ENCODE assay signal across 18 cellular contexts in genomic region chr16:78837706-78838105, GRCh38.
A peak's percentile ranks its signal among the peaks of the same experiment; 100 is the strongest.
DNase-seq lines count a peak whose midpoint lies in the region; ATAC-seq and TF ChIP-seq lines count a peak whose summit lies in the region.
"Had no signal": no experiment of that assay in that cellular context is flagged by ENCODE, and none has a peak within 500 bp of the region (broad histone marks: within the 10 kb centered on the region; RNA-seq: fewer than 3 reads in every experiment).

No MANE protein-coding gene starts in this region.

- no peak overlapping the region for H4K91ac ChIP-seq in H9 (ENCODE audit: insufficient read length, low read depth, low read length)
- no peak overlapping the region for H4K91ac ChIP-seq in neuronal stem cell (ENCODE audit: low read depth, low read length, poor library complexity)

- CTCF ChIA-PET in activated CD4-positive, alpha-beta T cell treated with anti-CD3 and anti-CD28 coated beads for 36 hours (lab: Charles Lee), result interaction anchor here (1.9 kb wide), 1 partner anchor 14 kb away, joined by 5 read pairs; no protein-coding TSS in a partner anchor

- no peak overlapping the region for H4K8ac ChIP-seq in H9 (replicated peaks; ENCODE audit: insufficient read length, low read depth, low read length)
- no peak overlapping the region for H4K8ac ChIP-seq in neuronal stem cell (ENCODE audit: low read depth, low read length)

- DNase-seq in activated CD4-positive, alpha-beta T cell treated with anti-CD3 and anti-CD28 coated beads for 36 hours, result no peak
- DNase-seq in activated CD4-positive, alpha-beta T cell treated with anti-CD3 and anti-CD28 coated beads for 4 hours, result no peak
- no peak for DNase-seq in activated T-cell treated with anti-CD3 and anti-CD28 coated beads, Interleukin-2, amount 50 U/mL, for 72 hours
- no peak for DNase-seq in activated T-cell treated with anti-CD3 and anti-CD28 coated beads, Interleukin-2, amount 50 U/mL, for 1 hour
- DNase-seq in H9 (no peak), neuronal stem cell (ENCODE audit: low spot score) (no peak)
- DNase-seq: AML-193; Caco-2; Calu3; CD4-positive, alpha-beta T cell; CD8-positive, alpha-beta T cell; GF-D8 had no signal

- peak overlapping the region; percentile 63; the same call in 1 of the 2 replicates for H3K14ac ChIP-seq in H9 (ENCODE audit: insufficient read depth, low read length)
- H3K14ac ChIP-seq in neuronal stem cell (ENCODE audit: low read length), result peak overlapping the region; percentile 66

- H3K4me1 ChIP-seq in H9 (ENCODE audit: insufficient read depth, low read length) (no peaks in the 10 kb centered on the region), neuronal stem cell (ENCODE audit: control insufficient read depth in 2 of 2, insufficient read depth in 1 of 2, low read depth in 1 of 2, low read length in 2 of 2) (no peaks in the 10 kb centered on the region)
- H3K4me1 ChIP-seq: A549; BLaER1 treated with 17β-estradiol and CSF1 and Interleukin-3, amounts not matched to agents 10 nM and 100 nM; Caco-2 had no signal

- H2AFZ ChIP-seq in H9 (ENCODE audit: low read length) (no peak overlapping the region), neuronal stem cell (ENCODE audit: low read length) (no peak overlapping the region)

- no peak overlapping the region for H4K5ac ChIP-seq in H9 (ENCODE audit: insufficient read length, low read depth, low read length)

- no peak overlapping the region for H3K27ac ChIP-seq in H9 (ENCODE audit: insufficient read length, low read depth, low read length)
- H3K27ac ChIP-seq in neuronal stem cell (replicated peaks; ENCODE audit: low read length), result no peak overlapping the region
- H3K27ac ChIP-seq: 22Rv1; A549; BLaER1 treated with 17β-estradiol and CSF1 and Interleukin-3, amounts not matched to agents 10 nM and 100 nM; C4-2B had no signal

- H3K9me3 ChIP-seq in H9 (ENCODE audit: control insufficient read depth, low read depth, low read length), result no peaks in the 10 kb centered on the region
- no peaks in the 10 kb centered on the region for H3K9me3 ChIP-seq in neuronal stem cell (replicated peaks in 1 of 2; ENCODE audit: control insufficient read depth in 2 of 2, insufficient read depth in 1 of 2, low read depth in 1 of 2, low read length in 2 of 2)
- H3K9me3 ChIP-seq: A549; BLaER1 treated with 17β-estradiol and CSF1 and Interleukin-3, amounts not matched to agents 10 nM and 100 nM; Caco-2 had no signal

- peaks cover 11% of the 10 kb centered on the region for H3K4me1 Mint-ChIP-seq in activated CD4-positive, alpha-beta T cell treated with anti-CD3 and anti-CD28 coated beads for 36 hours
- H3K4me1 Mint-ChIP-seq in activated T-cell treated with anti-CD3 and anti-CD28 coated beads, Interleukin-2, amount 50 U/mL, for 72 hours (ENCODE audit: low read depth), result no peaks in the 10 kb centered on the region
- no peaks in the 10 kb centered on the region for H3K4me1 Mint-ChIP-seq in H9

- no peak overlapping the region for H3K18ac ChIP-seq in H9 (ENCODE audit: insufficient read length, low read depth, low read length)
- peak overlapping the region; percentile 46 for H3K18ac ChIP-seq in neuronal stem cell (ENCODE audit: low read length)

- H2BK12ac ChIP-seq in H9 (ENCODE audit: insufficient read length, low read depth, low read length), result no peak overlapping the region
- no peak overlapping the region for H2BK12ac ChIP-seq in neuronal stem cell (ENCODE audit: low read length)

- H3K79me2 ChIP-seq in H9 (ENCODE audit: insufficient read depth, low read length), result no peaks in the 10 kb centered on the region

- H3K4ac ChIP-seq in H9 (ENCODE audit: low read depth, low read length) (no peak overlapping the region), neuronal stem cell (ENCODE audit: low read length) (no peak overlapping the region)

- no peaks in the 10 kb centered on the region for H3K23me2 ChIP-seq in H9 (ENCODE audit: insufficient read length, low read depth, low read length, poor library complexity, severe bottlenecking)

- no peaks in the 10 kb centered on the region for H3K27me3 Mint-ChIP-seq in activated CD4-positive, alpha-beta T cell treated with anti-CD3 and anti-CD28 coated beads for 36 hours
- no peaks in the 10 kb centered on the region for H3K27me3 Mint-ChIP-seq in activated T-cell treated with anti-CD3 and anti-CD28 coated beads, Interleukin-2, amount 50 U/mL, for 72 hours (ENCODE audit: low read depth)
- no peaks in the 10 kb centered on the region; the same call in 1 of the 2 replicates for H3K27me3 Mint-ChIP-seq in H9 (ENCODE audit: low read depth)
- H3K27me3 Mint-ChIP-seq: B cell; CD4-positive, alpha-beta T cell had no signal

- no peak overlapping the region for H3K56ac ChIP-seq in H9 (ENCODE audit: insufficient read length, low read depth, low read length)

- no peak overlapping the region for H3K4me3 ChIP-seq in neuronal stem cell (ENCODE audit: low read length in 2 of 2)
- H3K4me3 ChIP-seq: A549; BLaER1 treated with 17β-estradiol and CSF1 and Interleukin-3, amounts not matched to agents 10 nM and 100 nM had no signal

- no peak for ATAC-seq in activated CD4-positive, alpha-beta T cell treated with anti-CD3 and anti-CD28 coated beads for 36 hours
- no peak for ATAC-seq in activated T-cell treated with anti-CD3 and anti-CD28 coated beads, Interleukin-2, amount 50 U/mL, for 72 hours (replicated peaks in 1 of 2)
- ATAC-seq in GM19324 (IDR thresholded peaks at IDR 0.05; ENCODE audit: low FRiP score, unreplicated experiment), result no peak
- ATAC-seq: A549; CD8-positive, alpha-beta T cell had no signal

- peak overlapping the region; percentile 52 for H3K27ac Mint-ChIP-seq in activated CD4-positive, alpha-beta T cell treated with anti-CD3 and anti-CD28 coated beads for 36 hours
- H3K27ac Mint-ChIP-seq in activated T-cell treated with anti-CD3 and anti-CD28 coated beads, Interleukin-2, amount 50 U/mL, for 72 hours, result peak overlapping the region; percentile 1
- H3K27ac Mint-ChIP-seq in H9, result no peak overlapping the region; a peak in 1 of 7 replicates
- H3K27ac Mint-ChIP-seq: B cell; CD4-positive, alpha-beta T cell; CD8-positive, alpha-beta T cell had no signal

- POLR2A ChIA-PET in activated CD4-positive, alpha-beta T cell treated with anti-CD3 and anti-CD28 coated beads for 36 hours (lab: Charles Lee), result no interaction called here

- no peaks in the 10 kb centered on the region for H3K79me1 ChIP-seq in H9 (ENCODE audit: insufficient read depth, low read depth, low read length, poor library complexity, severe bottlenecking)
- no peaks in the 10 kb centered on the region for H3K79me1 ChIP-seq in neuronal stem cell (ENCODE audit: low read depth, low read length)

- no peak overlapping the region for H2AK5ac ChIP-seq in H9 (ENCODE audit: insufficient read length, low read length)
- peak overlapping the region; percentile 59 for H2AK5ac ChIP-seq in neuronal stem cell (ENCODE audit: low read depth, low read length)

- no peak overlapping the region for H3T11ph ChIP-seq in H9 (ENCODE audit: low read length)

- intact Hi-C loops in activated CD4-positive, alpha-beta T cell treated with anti-CD3 and anti-CD28 coated beads for 36 hours (cut with DNase I, micrococcal nuclease), result loop anchor here in 1 of 2 experiments (1.0 kb wide), 1 partner anchor 47 kb away; no protein-coding TSS in a partner anchor

- no peak for TF ChIP-seq CTCF in H9 (conservative IDR thresholded peaks at IDR 0.05)

- no peak overlapping the region for H2BK5ac ChIP-seq in H9 (ENCODE audit: insufficient read length, low read length)
- no peak overlapping the region for H2BK5ac ChIP-seq in neuronal stem cell (ENCODE audit: low read length)

- H2BK120ac ChIP-seq in H9 (ENCODE audit: low read depth, low read length, poor library complexity, severe bottlenecking) (no peak overlapping the region), neuronal stem cell (ENCODE audit: low read depth, low read length) (no peak overlapping the region)

- H3K4me2 ChIP-seq in H9 (ENCODE audit: insufficient read depth, insufficient read length, low read length) (no peak overlapping the region), neuronal stem cell (ENCODE audit: insufficient read depth, low read length, poor library complexity, severe bottlenecking) (no peak overlapping the region)
- H3K4me2 ChIP-seq: A549; BLaER1 treated with 17β-estradiol and CSF1 and Interleukin-3, amounts not matched to agents 10 nM and 100 nM had no signal

- H3K23ac ChIP-seq in H9 (ENCODE audit: insufficient read length, low read depth, low read length) (peak overlapping the region; percentile 97), neuronal stem cell (ENCODE audit: low read depth, low read length, poor library complexity) (no peak overlapping the region)

- H3K9me3 Mint-ChIP-seq in activated CD4-positive, alpha-beta T cell treated with anti-CD3 and anti-CD28 coated beads for 36 hours (ENCODE audit: low read depth), result no peaks in the 10 kb centered on the region
- no peaks in the 10 kb centered on the region for H3K9me3 Mint-ChIP-seq in activated T-cell treated with anti-CD3 and anti-CD28 coated beads, Interleukin-2, amount 50 U/mL, for 72 hours
- no peaks in the 10 kb centered on the region for H3K9me3 Mint-ChIP-seq in H9
- H3K9me3 Mint-ChIP-seq: CD4-positive, alpha-beta T cell; CD8-positive, alpha-beta T cell had no signal

- H2BK15ac ChIP-seq in H9 (ENCODE audit: low read depth, low read length) (no peak overlapping the region), neuronal stem cell (ENCODE audit: low read length) (no peak overlapping the region)

- no peaks in the 10 kb centered on the region for H3K27me3 ChIP-seq in H9 (ENCODE audit: insufficient read depth, low read length)
- H3K27me3 ChIP-seq in neuronal stem cell (ENCODE audit: control insufficient read depth in 3 of 3, insufficient read depth in 3 of 3, low read depth in 1 of 3, low read length in 3 of 3), result no peaks in the 10 kb centered on the region
- H3K27me3 ChIP-seq: BLaER1 treated with 17β-estradiol and CSF1 and Interleukin-3, amounts not matched to agents 10 nM and 100 nM had no signal

- H4K20me1 ChIP-seq in H9 (ENCODE audit: control insufficient read depth, insufficient read depth, insufficient read length), result no peaks in the 10 kb centered on the region
- H4K20me1 ChIP-seq: BLaER1 treated with 17β-estradiol and CSF1 and Interleukin-3, amounts not matched to agents 10 nM and 100 nM had no signal

- H3K36me3 ChIP-seq in neuronal stem cell (replicated peaks in 1 of 2; ENCODE audit: control insufficient read depth in 2 of 2, insufficient read depth in 2 of 2, low read length in 2 of 2), result no peaks in the 10 kb centered on the region
- H3K36me3 ChIP-seq: BLaER1 treated with 17β-estradiol and CSF1 and Interleukin-3, amounts not matched to agents 10 nM and 100 nM had no signal

- H3K4me3 Mint-ChIP-seq in activated CD4-positive, alpha-beta T cell treated with anti-CD3 and anti-CD28 coated beads for 36 hours, result no peak overlapping the region
- H3K4me3 Mint-ChIP-seq in activated T-cell treated with anti-CD3 and anti-CD28 coated beads, Interleukin-2, amount 50 U/mL, for 72 hours, result no peak overlapping the region
- no peak overlapping the region for H3K4me3 Mint-ChIP-seq in H9
- H3K4me3 Mint-ChIP-seq: B cell had no signal

- H3K9ac ChIP-seq in H9 (ENCODE audit: extremely low read depth, insufficient read length, low read length), result no peak overlapping the region
- no peak overlapping the region for H3K9ac ChIP-seq in neuronal stem cell (ENCODE audit: low read depth, low read length, poor library complexity)
- H3K9ac ChIP-seq: BLaER1 treated with 17β-estradiol and CSF1 and Interleukin-3, amounts not matched to agents 10 nM and 100 nM had no signal

- H2BK20ac ChIP-seq in H9 (ENCODE audit: low read depth, low read length, poor library complexity, severe bottlenecking), result no peak overlapping the region

- H3K36me3 Mint-ChIP-seq in activated CD4-positive, alpha-beta T cell treated with anti-CD3 and anti-CD28 coated beads for 36 hours (ENCODE audit: low read depth), result no peaks in the 10 kb centered on the region
- H3K36me3 Mint-ChIP-seq in activated T-cell treated with anti-CD3 and anti-CD28 coated beads, Interleukin-2, amount 50 U/mL, for 72 hours (ENCODE audit: insufficient read depth in 2 of 2), result no peaks in the 10 kb centered on the region
- H3K36me3 Mint-ChIP-seq in H9 (ENCODE audit: insufficient read depth in 1 of 3, low read depth in 3 of 3), result no peaks in the 10 kb centered on the region
- H3K36me3 Mint-ChIP-seq: CD8-positive, alpha-beta T cell had no signal

Comparison
In these comparisons a context has a peak if more than half of its experiments do, and no peak if none do; other contexts are left out.
1. H3K27ac Mint-ChIP-seq: peak in activated CD4-positive, alpha-beta T cell treated with anti-CD3 and anti-CD28 coated beads for 36 hours (single experiment) and activated T-cell treated with anti-CD3 and anti-CD28 coated beads, Interleukin-2, amount 50 U/mL, for 72 hours (single experiment); none in H9 (0 of 3).